In the genomic region with DNA sequence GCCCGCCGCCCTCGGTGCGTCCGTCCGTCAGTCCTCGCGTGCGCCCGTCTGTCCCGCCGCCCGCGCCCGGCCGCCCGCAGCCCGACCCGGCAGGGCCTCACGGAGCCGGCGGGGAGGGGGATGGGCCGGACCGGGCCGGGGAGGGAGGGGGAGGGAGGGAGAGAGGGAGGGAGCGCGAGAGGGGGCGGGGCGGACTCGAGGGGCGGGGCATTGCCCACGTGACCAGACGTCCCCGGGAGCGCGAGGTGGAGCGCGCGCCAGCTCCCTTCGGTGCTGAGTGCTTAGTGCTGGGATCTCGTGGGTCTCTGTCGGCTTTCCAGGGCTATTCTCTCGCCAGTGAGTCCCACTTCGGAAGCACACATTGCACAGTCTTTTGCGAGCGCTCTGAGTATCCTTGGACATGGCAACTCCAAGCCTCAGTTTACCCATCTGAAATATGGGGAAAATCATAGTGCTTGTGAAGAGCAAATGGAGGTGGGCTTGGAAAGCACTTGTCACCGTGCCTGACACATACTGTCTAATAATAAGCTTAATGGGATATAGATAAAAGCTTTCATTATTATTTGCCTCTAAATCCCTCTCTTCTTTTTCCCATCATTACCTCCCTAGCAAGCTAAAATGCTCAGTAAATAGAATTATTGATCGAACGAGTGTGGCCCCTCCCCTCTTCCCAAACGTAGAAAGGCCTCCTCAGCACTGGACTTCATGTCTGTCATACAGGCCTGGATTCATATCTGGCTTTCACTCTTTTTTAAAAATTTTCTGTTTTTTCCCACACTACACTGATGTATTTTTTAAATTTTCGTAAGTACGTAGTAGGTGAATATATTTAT, we compare ENCODE assay signal across 8 cellular contexts. TPM values are rescaled to one million over a fixed set of nuclear protein-coding genes. Genes with fewer than 3 reads are reported as not detected.
DNase-seq lines count a peak whose midpoint lies in the region; ATAC-seq and TF ChIP-seq lines count a peak whose summit lies in the region.

Gene NCOA6 (minus strand): TSS at position 122 of the 833 bp plus-strand sequence. CDS start 43,296 bp downstream, outside the sequence.

- peak within 1 kb of the TSS; percentile 89 for H3K27ac ChIP-seq in colonic mucosa

- H3K27ac Mint-ChIP-seq in activated CD4-positive, alpha-beta T cell treated with anti-CD3 and anti-CD28 coated beads, Interleukin-2, amount 10 ng/mL, durations not matched to agents 24 days and 14 days = peak within 1 kb of the TSS; percentile 93

- peak within 1 kb of the TSS; percentile 98 to 99 for H3K9ac ChIP-seq in colonic mucosa (ENCODE audit: low read depth in 2 of 2, low read length in 2 of 2)

- DNase-seq in AG08395 (ENCODE audit: low spot score) (peak; percentile 94), NCI-H510A treated with DMSO at 0.1 percent for 48 hours (lab: John Stamatoyannopoulos, UW) (peak; percentile 76), colonic mucosa (peak; percentile 93), left kidney (ENCODE audit: low read depth, low spot score) (peak; percentile 88)
- peak; percentile 92 for DNase-seq in activated CD4-positive, alpha-beta T cell treated with anti-CD3 and anti-CD28 coated beads, Interleukin-2, amount 10 ng/mL, durations not matched to agents 24 days and 14 days
- peak; percentile 83 for DNase-seq in stimulated activated CD4-positive, alpha-beta T cell treated with anti-CD3 and anti-CD28 coated beads, Interleukin-1b, Interleukin-23, amount 100 ng/mL, for 48 hours

- no peak for TF ChIP-seq CTCF in colonic mucosa (IDR thresholded peaks at IDR 0.05)

- no peaks in the 10 kb centered on the region for H3K9me3 ChIP-seq in colonic mucosa

- H3K4me1 Mint-ChIP-seq in activated CD4-positive, alpha-beta T cell treated with anti-CD3 and anti-CD28 coated beads, Interleukin-2, amount 10 ng/mL, durations not matched to agents 24 days and 14 days = peaks cover 28% of the 10 kb centered on the region

- no peaks in the 10 kb centered on the region for H3K27me3 ChIP-seq in colonic mucosa

- peaks cover 11% of the 10 kb centered on the region for H3K27me3 Mint-ChIP-seq in activated CD4-positive, alpha-beta T cell treated with anti-CD3 and anti-CD28 coated beads, Interleukin-2, amount 10 ng/mL, durations not matched to agents 24 days and 14 days

- H3K36me3 ChIP-seq in colonic mucosa = no peaks in the 10 kb centered on the region

- peak; percentile 48 for ATAC-seq in GM19025 (IDR thresholded peaks at IDR 0.05; ENCODE audit: low read depth, unreplicated experiment)
- ATAC-seq in HG03378 (IDR thresholded peaks at IDR 0.05; ENCODE audit: unreplicated experiment) = peak; percentile 23

- intact Hi-C loops in activated CD4-positive, alpha-beta T cell treated with anti-CD3 and anti-CD28 coated beads, Interleukin-2, amount 10 ng/mL, durations not matched to agents 24 days and 14 days (cut with micrococcal nuclease) = loop anchor here (1.0 to 10.0 kb wide), 5 partner anchors 47 to 449 kb away; partner anchors contain the start of genes EDEM2, GGT7, GSS and MMP24OS
- intact Hi-C loops in colonic mucosa (cut with DNase I) = no loop called here

- peak within 1 kb of the TSS; percentile 81 for H3K4me3 ChIP-seq in colonic mucosa

- no peaks in the 10 kb centered on the region for H3K9me3 Mint-ChIP-seq in activated CD4-positive, alpha-beta T cell treated with anti-CD3 and anti-CD28 coated beads, Interleukin-2, amount 10 ng/mL, durations not matched to agents 24 days and 14 days

- peak within 1 kb of the TSS; percentile 95 for H3K4me3 Mint-ChIP-seq in activated CD4-positive, alpha-beta T cell treated with anti-CD3 and anti-CD28 coated beads, Interleukin-2, amount 10 ng/mL, durations not matched to agents 24 days and 14 days

- H3K36me3 Mint-ChIP-seq in activated CD4-positive, alpha-beta T cell treated with anti-CD3 and anti-CD28 coated beads, Interleukin-2, amount 10 ng/mL, durations not matched to agents 24 days and 14 days (ENCODE audit: low read depth) = peaks cover 5% of the 10 kb centered on the region

- H3K4me1 ChIP-seq in colonic mucosa = peaks cover 7% of the 10 kb centered on the region

RNA-seq across cellular contexts. Expression of gene NCOA6, which starts in this region (rescaled TPM):
- total RNA-seq in activated CD4-positive, alpha-beta T cell treated with anti-CD3 and anti-CD28 coated beads, Interleukin-2, amount 10 ng/mL, durations not matched to agents 24 days and 14 days = 25.1 and 26.8 TPM in 2 replicates
- total RNA-seq in colonic mucosa = 10 to 100 TPM; 28.9 to 40.2 TPM

Comparison
In these comparisons a context has a peak if more than half of its experiments do, and no peak if none do; other contexts are left out.
1. Peak in every context shown above with its lines: DNase-seq, ATAC-seq, H3K4me3 ChIP-seq and H3K27ac ChIP-seq.